2 cellular contexts compared by ENCODE assay signal in genomic region chr19:49560358-49560900, GRCh38.
TF ChIP-seq lines count a peak whose summit lies in the region.

No MANE protein-coding gene starts in this region.

TF ChIP-seq in IMR-90, 13 proteins besides CTCF, POLR2A, EP300 and RAD21:
- TF ChIP-seq SMC3 (IDR thresholded peaks at IDR 0.05; ENCODE audit: low read depth, low read length) (no peak), FOS (IDR thresholded peaks at IDR 0.05; ENCODE audit: low read depth, low read length) (no peak), BHLHE40 (IDR thresholded peaks at IDR 0.05; ENCODE audit: low read depth, low read length) (no peak), MAZ (IDR thresholded peaks at IDR 0.05; ENCODE audit: borderline replicate concordance, low read depth, low read length) (no peak), RCOR1 (IDR thresholded peaks at IDR 0.05; ENCODE audit: insufficient replicate concordance, low read length) (no peak), CEBPB (IDR thresholded peaks at IDR 0.05; ENCODE audit: low read depth, low read length) (no peak), USF2 (IDR thresholded peaks at IDR 0.05; ENCODE audit: low read depth, low read length) (no peak), MXI1 (IDR thresholded peaks at IDR 0.05; ENCODE audit: borderline replicate concordance, low read depth, low read length) (no peak)

TF ChIP-seq in HEK293T, 16 proteins besides CTCF, POLR2A, EP300 and RAD21:
- TF ChIP-seq L3MBTL2 (conservative IDR thresholded peaks at IDR 0.05) = no peak
- TF ChIP-seq LEF1 (IDR thresholded peaks at IDR 0.05; ENCODE audit: borderline replicate concordance) = no peak
- TF ChIP-seq FOXM1 (IDR thresholded peaks at IDR 0.05; ENCODE audit: borderline replicate concordance) = no peak
- TF ChIP-seq ELF4 (IDR thresholded peaks at IDR 0.05) = no peak
- TF ChIP-seq CTBP1 (IDR thresholded peaks at IDR 0.05; ENCODE audit: borderline replicate concordance) = no peak
